ENCODE assay signal across 17 cellular contexts in the genomic region with DNA sequence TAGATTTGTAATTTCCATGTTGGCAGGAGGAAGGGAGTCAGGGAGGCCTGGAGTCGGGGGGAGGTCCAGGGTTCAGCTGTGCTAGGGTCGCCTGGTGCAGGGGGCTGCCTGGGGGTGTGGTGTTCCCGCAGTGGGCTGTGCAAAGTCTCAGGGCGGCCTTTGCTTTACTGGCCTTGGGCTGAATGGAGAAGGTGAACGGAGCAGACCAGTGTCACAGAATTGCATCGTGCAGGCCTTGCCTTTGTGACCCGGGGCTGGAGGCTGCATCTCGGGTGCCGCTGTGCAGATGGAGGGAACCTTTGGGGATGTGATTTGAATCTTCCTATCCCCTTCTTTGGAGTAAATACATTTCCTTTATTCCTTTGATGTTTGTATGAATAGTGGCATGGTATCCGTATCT. TPM values are rescaled to one million over a fixed set of nuclear protein-coding genes. Genes with fewer than 3 reads are reported as not detected.
DNase-seq lines count a peak whose midpoint lies in the region; ATAC-seq, FAIRE-seq and TF ChIP-seq lines count a peak whose summit lies in the region.
"Had no signal": no experiment of that assay in that cellular context is flagged by ENCODE, and none has a peak within 500 bp of the region (broad histone marks: within the 10 kb centered on the region; RNA-seq: fewer than 3 reads in every experiment).

No MANE protein-coding gene starts in this region.

- POLR2A ChIA-PET in H1 (lab: Charles Lee; ENCODE audit: partially characterized antibody): interaction anchor here (1.1 kb wide), 1 partner anchor 12 kb away, joined by 3 read pairs; no protein-coding TSS in a partner anchor

- no peaks in the 10 kb centered on the region for H3K23me2 ChIP-seq in H1 (ENCODE audit: low read depth, low read length)

- no peak overlapping the region for H2AFZ ChIP-seq in H1 (ENCODE audit: low read length)

- peak overlapping the region; percentile 56 for H3K4me2 ChIP-seq in BLaER1
- H3K4me2 ChIP-seq in BLaER1 treated with 17β-estradiol and CSF1 and Interleukin-3, amounts not matched to agents 10 nM and 100 nM: peak overlapping the region; percentile 44 to 77 (median 62)
- H3K4me2 ChIP-seq in H1 (ENCODE audit: insufficient read depth in 1 of 2, low read depth in 2 of 2, low read length in 2 of 2): no peak overlapping the region
- no peak overlapping the region for H3K4me2 ChIP-seq in mesendoderm (ENCODE audit: low read length)

- H4K5ac ChIP-seq in H1 (ENCODE audit: insufficient read length, low read depth, low read length): no peak overlapping the region
- H4K5ac ChIP-seq in mesendoderm (ENCODE audit: low read length): no peak overlapping the region

- no peak overlapping the region for H2BK20ac ChIP-seq in H1 (ENCODE audit: low read length)

- peaks cover 10% of the 10 kb centered on the region for H3K79me1 ChIP-seq in H1 (ENCODE audit: low read depth, low read length)
- no peaks in the 10 kb centered on the region for H3K79me1 ChIP-seq in mesendoderm (ENCODE audit: low read length)

- DNase-seq in H1 (ENCODE audit: low read depth in 1 of 2, low spot score in 2 of 2) (no peak), mesendoderm (peak; percentile 36), NCI-H2227 (lab: John Stamatoyannopoulos, UW; ENCODE audit: unreplicated experiment) (no peak)
- DNase-seq in central memory CD4-positive, alpha-beta T cell: no peak
- DNase-seq: ACHN; BE2C; CD4-positive, alpha-beta memory T cell; DMS153; GF-D8; GOT3; H9 had no signal

- H3K56ac ChIP-seq in H1 (replicated peaks; ENCODE audit: insufficient read length, low read depth, low read length) (no peak overlapping the region), mesendoderm (ENCODE audit: low read length) (no peak overlapping the region)

- no peak for ATAC-seq in HG03520 (IDR thresholded peaks at IDR 0.05; ENCODE audit: unreplicated experiment)

- H2AK5ac ChIP-seq in H1 (ENCODE audit: low read depth, low read length): no peak overlapping the region
- H2AK5ac ChIP-seq in mesendoderm (ENCODE audit: low read length): no peak overlapping the region

- 91% methylated on average over 10 of the region's 10 CpGs; no CpG with 5 or more reads in 1 of the 2 experiments for WGBS in H1 (ENCODE audit: extremely low coverage in 1 of 2, insufficient coverage in 1 of 2, insufficient read length in 1 of 2, insufficient replicate concordance in 2 of 2, low coverage in 1 of 2, low lambda C conversion rate in 2 of 2, missing lambda C conversion rate in 1 of 2), 2 experiments
- no CpG with 5 or more reads among the region's 10 CpGs for WGBS in mesendoderm (ENCODE audit: extremely low coverage, insufficient coverage, low lambda C conversion rate)

- H2BK5ac ChIP-seq in H1 (ENCODE audit: low read depth, low read length) (no peak overlapping the region), mesendoderm (ENCODE audit: low read length) (no peak overlapping the region)

- H3K79me2 ChIP-seq in H1 (ENCODE audit: control insufficient read depth in 1 of 2, insufficient read depth in 2 of 2, low read length in 2 of 2) (peaks cover 12 to 97% of the 10 kb centered on the region in 2 experiments), mesendoderm (ENCODE audit: control insufficient read depth, insufficient read depth, low read length) (no peaks in the 10 kb centered on the region)

- no peak for TF ChIP-seq RAD21 in H1 (IDR thresholded peaks at IDR 0.05 in 1 of 2, conservative IDR thresholded peaks at IDR 0.05 in 1 of 2; ENCODE audit: low read depth in 2 of 2, low read length in 2 of 2)

- H3K4me1 ChIP-seq in BLaER1 (peaks cover 17% of the 10 kb centered on the region), H1 (replicated peaks in 1 of 4; ENCODE audit: control insufficient read depth in 3 of 4, insufficient read depth in 4 of 4, low read length in 3 of 4) (peaks cover 2 to 16% (median 13%) of the 10 kb centered on the region in 4 experiments), mesendoderm (ENCODE audit: control insufficient read depth, low read depth, low read length) (no peaks in the 10 kb centered on the region)
- peaks cover 7 to 18% (median 14%) of the 10 kb centered on the region in 10 experiments; a peak in 19 of 20 replicates for H3K4me1 ChIP-seq in BLaER1 treated with 17β-estradiol and CSF1 and Interleukin-3, amounts not matched to agents 10 nM and 100 nM
- H3K4me1 ChIP-seq: BE2C had no signal

- H3K23ac ChIP-seq in H1 (ENCODE audit: insufficient read length) (no peak overlapping the region), mesendoderm (ENCODE audit: low read length) (no peak overlapping the region)

- H3K4ac ChIP-seq in H1 (replicated peaks; ENCODE audit: insufficient read length, low read depth, low read length) (no peak overlapping the region), mesendoderm (ENCODE audit: low read depth, low read length) (no peak overlapping the region)

- no peak for TF ChIP-seq CTCF in H1 (IDR thresholded peaks at IDR 0.05; ENCODE audit: control extremely low read depth in 1 of 3, insufficient read depth in 1 of 3, low read depth in 1 of 3, low read length in 3 of 3)

- H4K20me1 ChIP-seq in BLaER1 (no peaks in the 10 kb centered on the region), H1 (replicated peaks in 1 of 2; ENCODE audit: control insufficient read depth in 1 of 2, insufficient read depth in 2 of 2, low read length in 2 of 2) (peaks cover 7 to 10% of the 10 kb centered on the region in 2 experiments)
- no peaks in the 10 kb centered on the region for H4K20me1 ChIP-seq in BLaER1 treated with 17β-estradiol and CSF1 and Interleukin-3, amounts not matched to agents 10 nM and 100 nM

- H3K9ac ChIP-seq in BLaER1 (no peak overlapping the region), H1 (replicated peaks in 1 of 4; ENCODE audit: extremely low read depth in 1 of 4, low read depth in 3 of 4, low read length in 3 of 4) (no peak overlapping the region), mesendoderm (ENCODE audit: low read length) (no peak overlapping the region)
- H3K9ac ChIP-seq in BLaER1 treated with 17β-estradiol and CSF1 and Interleukin-3, amounts not matched to agents 10 nM and 100 nM: no peak overlapping the region

- H2BK15ac ChIP-seq in H1 (ENCODE audit: low read length): no peak overlapping the region
- no peak overlapping the region for H2BK15ac ChIP-seq in mesendoderm (replicated peaks; ENCODE audit: low read depth)

- H3K9me3 ChIP-seq in BLaER1 (no peaks in the 10 kb centered on the region), H1 (ENCODE audit: insufficient read depth in 2 of 2, low read depth in 1 of 2, low read length in 1 of 2) (no peaks in the 10 kb centered on the region)
- peaks cover 0 to 1% (median 0%) of the 10 kb centered on the region in 11 experiments; a peak in 1 of 22 replicates for H3K9me3 ChIP-seq in BLaER1 treated with 17β-estradiol and CSF1 and Interleukin-3, amounts not matched to agents 10 nM and 100 nM (replicated peaks in 1 of 11)
- H3K9me3 ChIP-seq: BE2C had no signal

- H4K8ac ChIP-seq in H1 (ENCODE audit: extremely low read depth, insufficient read depth, low read length) (no peak overlapping the region), mesendoderm (ENCODE audit: low read depth, low read length) (no peak overlapping the region)

- H2BK12ac ChIP-seq in H1 (ENCODE audit: low read depth, low read length): no peak overlapping the region

- TF ChIP-seq EP300 in H1 (IDR thresholded peaks at IDR 0.05; ENCODE audit: borderline replicate concordance in 1 of 2, low read depth in 2 of 2, low read length in 2 of 2): no peak

- H3K27me3 ChIP-seq in BLaER1: no peaks in the 10 kb centered on the region
- no peaks in the 10 kb centered on the region for H3K27me3 ChIP-seq in BLaER1 treated with 17β-estradiol and CSF1 and Interleukin-3, amounts not matched to agents 10 nM and 100 nM
- no peaks in the 10 kb centered on the region for H3K27me3 ChIP-seq in H1 (replicated peaks in 1 of 4; ENCODE audit: control insufficient read depth in 3 of 4, extremely low read depth in 1 of 4, insufficient read depth in 3 of 4, low read length in 3 of 4)
- H3K27me3 ChIP-seq in mesendoderm (ENCODE audit: insufficient read depth, low read length, poor library complexity): no peaks in the 10 kb centered on the region
- H3K27me3 ChIP-seq: BE2C had no signal

- CTCF ChIA-PET in H1 (lab: Charles Lee; ENCODE audit: partially characterized antibody): interaction anchor here (0.9 to 1.7 kb wide), 5 partner anchors 26 to 287 kb away, joined by 3 to 6 read pairs (median 4); no protein-coding TSS in a partner anchor

- H3K4me3 ChIP-seq in BLaER1 (no peak overlapping the region), H1 (ENCODE audit: extremely low read depth in 1 of 4, insufficient read depth in 2 of 4, low read depth in 3 of 4, low read length in 4 of 4) (no peak overlapping the region), mesendoderm (ENCODE audit: low read length) (no peak overlapping the region)
- no peak overlapping the region for H3K4me3 ChIP-seq in BLaER1 treated with 17β-estradiol and CSF1 and Interleukin-3, amounts not matched to agents 10 nM and 100 nM

- H2BK120ac ChIP-seq in H1 (replicated peaks; ENCODE audit: low read depth, low read length) (no peak overlapping the region), mesendoderm (ENCODE audit: low read depth, low read length) (no peak overlapping the region)

- no peak for TF ChIP-seq POLR2A in H1 (IDR thresholded peaks at IDR 0.05; ENCODE audit: control extremely low read depth in 1 of 2, low read depth in 2 of 2, low read length in 2 of 2)

- FAIRE-seq in H1 (lab: Jason Lieb, UNC): no peak

- H3K27ac ChIP-seq in BLaER1 (no peak overlapping the region), H1 (ENCODE audit: low read depth, low read length) (no peak overlapping the region), mesendoderm (ENCODE audit: low read depth, low read length) (no peak overlapping the region)
- peak overlapping the region in 1 of 11 experiments; percentile 10; a peak in 1 of 22 replicates for H3K27ac ChIP-seq in BLaER1 treated with 17β-estradiol and CSF1 and Interleukin-3, amounts not matched to agents 10 nM and 100 nM

- H3K14ac ChIP-seq in H1 (ENCODE audit: insufficient read length): no peak overlapping the region

- H3K36me3 ChIP-seq in BLaER1 (no peaks in the 10 kb centered on the region), H1 (ENCODE audit: control insufficient read depth in 2 of 4, insufficient read depth in 4 of 4, low read length in 3 of 4) (no peaks in the 10 kb centered on the region), mesendoderm (ENCODE audit: control insufficient read depth, insufficient read depth, low read length) (no peaks in the 10 kb centered on the region)
- no peaks in the 10 kb centered on the region for H3K36me3 ChIP-seq in BLaER1 treated with 17β-estradiol and CSF1 and Interleukin-3, amounts not matched to agents 10 nM and 100 nM
- H3K36me3 ChIP-seq: BE2C had no signal

- no peak overlapping the region for H4K91ac ChIP-seq in H1 (replicated peaks; ENCODE audit: insufficient read length, low read length)

- H3K18ac ChIP-seq in H1 (ENCODE audit: extremely low read depth, low read length) (peak overlapping the region; percentile 9; the same call in 1 of the 2 replicates), mesendoderm (ENCODE audit: low read length) (no peak overlapping the region)

RNA-seq across cellular contexts. Expression of a gene that starts 8.8 kb away (rescaled TPM):
- total RNA-seq in H1 (2021; fragmentation: NEBNext Ultra II Directional; extraction: Animal tissue kit (Norgen Biotek cat#: 25700)): 14.3 and 18.1 TPM in 2 replicates
- 6.6 TPM in 2 replicates for polyA plus RNA-seq in H1 (2011; rRNA removed)
- 8.8 TPM for polyA plus RNA-seq in H1 (2011; cell fraction: cytosol; rRNA removed)
- polyA plus RNA-seq in H1 (2011; cell fraction: nucleus; rRNA removed): 24.3 TPM
- polyA plus RNA-seq in H1 (2012, experiment 1 of 2): 7.4 to 10.4 TPM (median 9.0 TPM) in 4 replicates
- 4.1 TPM for polyA plus RNA-seq in H1 (2012, experiment 2 of 2)
- polyA plus RNA-seq in H1 (2013, experiment 1 of 2): 4.3 TPM
- polyA plus RNA-seq in H1 (2013, experiment 2 of 2): 5.0 TPM
- 21.3 and 26.6 TPM in 2 replicates for polyA minus RNA-seq in H1 (2011; rRNA and poly(A)+ RNA removed)
- 17.2 TPM for polyA minus RNA-seq in H1 (2011; cell fraction: cytosol; rRNA and poly(A)+ RNA removed)
- 62.8 TPM for polyA minus RNA-seq in H1 (2011; cell fraction: nucleus; rRNA and poly(A)+ RNA removed)
- 1.4 TPM for polyA plus RNA-seq in mesendoderm (2013, experiment 1 of 2)
- 1.7 TPM for polyA plus RNA-seq in mesendoderm (2013, experiment 2 of 2)
- total RNA-seq: Daoy, HT-29 had no signal
- polyA plus RNA-seq: CD14-positive monocyte had no signal

Comparison
In these comparisons a context has a peak if more than half of its experiments do, and no peak if none do; other contexts are left out.
1. H3K4me2 ChIP-seq: peak in BLaER1 (single experiment) and BLaER1 treated with 17β-estradiol and CSF1 and Interleukin-3, amounts not matched to agents 10 nM and 100 nM (11 of 11); none in H1 (0 of 2) and mesendoderm (single experiment).